15 cellular contexts compared by ENCODE assay signal in genomic region chr19:29378543-29379105, GRCh38.
"Had no signal": no experiment of that assay in that cellular context is flagged by ENCODE, and none has a peak within 500 bp of the region (broad histone marks: within the 10 kb centered on the region; RNA-seq: fewer than 3 reads in every experiment).

No MANE protein-coding gene starts in this region.

- H3K4me2 ChIP-seq: hepatocyte had no signal

- H3K9me3 ChIP-seq: gastroesophageal sphincter, testis had no signal

- H3K4me1 ChIP-seq: gastroesophageal sphincter, testis had no signal

- ATAC-seq: gastroesophageal sphincter had no signal

- H3K4me3 Mint-ChIP-seq: activated CD4-positive, alpha-beta T cell treated with anti-CD3 and anti-CD28 coated beads, Interleukin-2, amount 10 ng/mL, durations not matched to agents 7 days and 5 days; nephron; stimulated activated naive CD8-positive, alpha-beta T cell treated with anti-CD3 and anti-CD28 coated beads, Interleukin-15, Interleukin-2, amounts not matched to agents 100 ng/mL and 50 ng/mL, for 24 hours had no signal

- H3K36me3 ChIP-seq: gastroesophageal sphincter had no signal

- DNase-seq: activated CD4-positive, alpha-beta T cell treated with anti-CD3 and anti-CD28 coated beads, Interleukin-2, amount 10 ng/mL, durations not matched to agents 7 days and 5 days; activated CD4-positive, CD25-positive, alpha-beta regulatory T cell; activated naive CD4-positive, alpha-beta T cell; activated T-cell treated with anti-CD3 and anti-CD28 coated beads, Interleukin-2, amount 50 U/mL, for 48 hours; aorta; effector CD4-positive, alpha-beta T cell; kidney glomerular epithelial cell; occipital lobe; stimulated activated CD4-positive, alpha-beta T cell treated with anti-CD3 and anti-CD28 coated beads, Interleukin-4, amount 100 ng/mL, for 1 hour; testis had no signal

- H3K27me3 ChIP-seq: hepatocyte, testis had no signal

- H3K4me3 ChIP-seq: gastroesophageal sphincter, hepatocyte, testis had no signal

- H3K27ac ChIP-seq: epithelial cell of prostate, gastroesophageal sphincter, hepatocyte, testis had no signal

- H3K9me3 Mint-ChIP-seq: activated CD4-positive, alpha-beta T cell treated with anti-CD3 and anti-CD28 coated beads, Interleukin-2, amount 10 ng/mL, durations not matched to agents 7 days and 5 days; nephron; stimulated activated naive CD8-positive, alpha-beta T cell treated with anti-CD3 and anti-CD28 coated beads, Interleukin-15, Interleukin-2, amounts not matched to agents 100 ng/mL and 50 ng/mL, for 24 hours had no signal

- H2AFZ ChIP-seq: hepatocyte had no signal

- H3K4me1 Mint-ChIP-seq: activated CD4-positive, alpha-beta T cell treated with anti-CD3 and anti-CD28 coated beads, Interleukin-2, amount 10 ng/mL, durations not matched to agents 7 days and 5 days had no signal

- H3K79me2 ChIP-seq: hepatocyte had no signal

- H3K27ac Mint-ChIP-seq: activated CD4-positive, alpha-beta T cell treated with anti-CD3 and anti-CD28 coated beads, Interleukin-2, amount 10 ng/mL, durations not matched to agents 7 days and 5 days; stimulated activated naive CD8-positive, alpha-beta T cell treated with anti-CD3 and anti-CD28 coated beads, Interleukin-15, Interleukin-2, amounts not matched to agents 100 ng/mL and 50 ng/mL, for 24 hours had no signal
